ENCODE assay signal across 14 cellular contexts in genomic region chr1:173267453-173267945, GRCh38.
DNase-seq lines count a peak whose midpoint lies in the region; ATAC-seq, FAIRE-seq and TF ChIP-seq lines count a peak whose summit lies in the region.
"Had no signal": no experiment of that assay in that cellular context is flagged by ENCODE, and none has a peak within 500 bp of the region (broad histone marks: within the 10 kb centered on the region; RNA-seq: fewer than 3 reads in every experiment).

No MANE protein-coding gene starts in this region.

- peak overlapping the region; percentile 28 for H3K18ac ChIP-seq in mesendoderm (ENCODE audit: low read length)

- H2BK120ac ChIP-seq in mesendoderm (ENCODE audit: low read depth, low read length), result no peak overlapping the region

- in situ Hi-C loops in astrocyte of the spinal cord (cut with HindIII; ENCODE audit: low sequenced_read_pairs), result no loop called here

- no CpG with 5 or more reads among the region's 2 CpGs for WGBS in mesendoderm (ENCODE audit: extremely low coverage, insufficient coverage, low lambda C conversion rate)

- DNase-seq in D721Med (ENCODE audit: insufficient read length, low spot score) (no peak), LHCN-M2 (ENCODE audit: low read depth) (peak; percentile 75), astrocyte of the spinal cord (ENCODE audit: low read depth, low spot score) (peak; percentile 82), mesendoderm (no peak), DMS153 (lab: John Stamatoyannopoulos, UW) (no peak), NCI-H1694 (lab: John Stamatoyannopoulos, UW) (no peak), NCI-H2227 treated with DMSO at 0.1 percent for 48 hours (lab: John Stamatoyannopoulos, UW) (no peak)
- DNase-seq: activated CD4-positive, alpha-beta T cell treated with anti-CD3 and anti-CD28 coated beads for 36 hours; CD4-positive, alpha-beta memory T cell; MV-4-11; NCI-H510A treated with DMSO at 0.1 percent for 48 hours; nucleus accumbens; stimulated activated CD4-positive, alpha-beta T cell treated with anti-CD3 and anti-CD28 coated beads, Interleukin-15, amount 100 ng/mL, for 24 hours had no signal

- H2BK5ac ChIP-seq in mesendoderm (ENCODE audit: low read length), result peak overlapping the region; percentile 38

- H3K36me3 ChIP-seq in mesendoderm (ENCODE audit: control insufficient read depth, insufficient read depth, low read length), result no peaks in the 10 kb centered on the region

- no peaks in the 10 kb centered on the region for H3K27me3 ChIP-seq in mesendoderm (ENCODE audit: insufficient read depth, low read length, poor library complexity)

- no peak for ATAC-seq in HG03457 (IDR thresholded peaks at IDR 0.05; ENCODE audit: unreplicated experiment)
- ATAC-seq: activated CD4-positive, alpha-beta T cell treated with anti-CD3 and anti-CD28 coated beads for 36 hours had no signal

- H3K9ac ChIP-seq in mesendoderm (ENCODE audit: low read length), result no peak overlapping the region

- no peak overlapping the region for H3K4me3 ChIP-seq in astrocyte of the spinal cord (ENCODE audit: low read depth, low read length)
- no peak overlapping the region for H3K4me3 ChIP-seq in mesendoderm (ENCODE audit: low read length)

- no peak overlapping the region for H3K4me2 ChIP-seq in mesendoderm (ENCODE audit: low read length)

- H3K27ac ChIP-seq in mesendoderm (ENCODE audit: low read depth, low read length), result no peak overlapping the region

- H4K5ac ChIP-seq in mesendoderm (ENCODE audit: low read length), result peak overlapping the region; percentile 13

- no peak overlapping the region for H2AK5ac ChIP-seq in mesendoderm (ENCODE audit: low read length)

- no peaks in the 10 kb centered on the region for H3K79me1 ChIP-seq in mesendoderm (ENCODE audit: low read length)

- peak overlapping the region; percentile 62 for H3K56ac ChIP-seq in mesendoderm (ENCODE audit: low read length)

- peak; percentile 99 for FAIRE-seq in D721Med (lab: Jason Lieb, UNC)

- TF ChIP-seq CTCF in D721Med (IDR thresholded peaks at IDR 0.05; ENCODE audit: insufficient read depth, missing control alignments) (no peak), astrocyte of the spinal cord (IDR thresholded peaks at IDR 0.05; ENCODE audit: low read depth, low read length) (no peak)

- no peak overlapping the region for H3K4ac ChIP-seq in mesendoderm (ENCODE audit: low read depth, low read length)

- H4K8ac ChIP-seq in mesendoderm (ENCODE audit: low read depth, low read length), result peak overlapping the region; percentile 39

- H3K4me1 ChIP-seq in mesendoderm (ENCODE audit: control insufficient read depth, low read depth, low read length), result no peaks in the 10 kb centered on the region

- no peaks in the 10 kb centered on the region for H3K79me2 ChIP-seq in mesendoderm (ENCODE audit: control insufficient read depth, insufficient read depth, low read length)

- H3K23ac ChIP-seq in mesendoderm (ENCODE audit: low read length), result no peak overlapping the region

- no peak overlapping the region for H2BK15ac ChIP-seq in mesendoderm (replicated peaks; ENCODE audit: low read depth)

Comparison
In these comparisons a context has a peak if more than half of its experiments do, and no peak if none do; other contexts are left out.
1. DNase-seq: peak in LHCN-M2 (single experiment) and astrocyte of the spinal cord (single experiment); none in D721Med (single experiment), mesendoderm (single experiment), DMS153 (single experiment), NCI-H1694 (single experiment) and NCI-H2227 treated with DMSO at 0.1 percent for 48 hours (single experiment).